Comparison of ENCODE assay signal across 18 cellular contexts in genomic region chr4:56408978-56409377, GRCh38.
"Had no signal": no experiment of that assay in that cellular context is flagged by ENCODE, and none has a peak within 500 bp of the region (broad histone marks: within the 10 kb centered on the region; RNA-seq: fewer than 3 reads in every experiment).

No MANE protein-coding gene starts in this region.

- H3K27me3 ChIP-seq: esophagus muscularis mucosa, stomach had no signal

- H3K36me3 Mint-ChIP-seq: natural killer cell treated with Interleukin-12 subunit alpha and Interleukin-12 subunit beta and Interleukin-15 and Interleukin-18, amount 100 ng/mL, for 72 hours had no signal

- DNase-seq: activated CD4-positive, alpha-beta T cell treated with anti-CD3 and anti-CD28 coated beads, Interleukin-2, amount 50 U/mL, for 48 hours; activated CD8-positive, alpha-beta memory T cell treated with anti-CD3 and anti-CD28 coated beads, Interleukin-2, amount 10 ng/mL, durations not matched to agents 7 days and 5 days; activated gamma-delta T cell treated with Interleukin-2 at 50 U/mL for 16 hours; activated naive CD8-positive, alpha-beta T cell treated with anti-CD3 and anti-CD28 coated beads for 36 hours; activated T-cell treated with anti-CD3 and anti-CD28 coated beads, Interleukin-2, amount 50 U/mL, for 4 hours; cerebellar nuclear complex; dermis blood vessel endothelial cell; foreskin fibroblast; glutamatergic neuron; stimulated activated CD4-positive, alpha-beta T cell treated with anti-CD3 and anti-CD28 coated beads, Interleukin-4, amount 100 ng/mL, for 4 hours; stomach; T-helper 2 cell had no signal

- H3K4me3 Mint-ChIP-seq: activated CD8-positive, alpha-beta memory T cell treated with anti-CD3 and anti-CD28 coated beads, Interleukin-2, amount 10 ng/mL, durations not matched to agents 7 days and 5 days; activated naive CD8-positive, alpha-beta T cell treated with anti-CD3 and anti-CD28 coated beads for 36 hours; activated T-cell treated with anti-CD3 and anti-CD28 coated beads, Interleukin-2, amount 50 U/mL, for 4 hours; natural killer cell treated with Interleukin-12 subunit alpha and Interleukin-12 subunit beta and Interleukin-15 and Interleukin-18, amount 100 ng/mL, for 72 hours had no signal

- H3K4me3 ChIP-seq: esophagus muscularis mucosa, skin epidermis, stomach had no signal

- H3K36me3 ChIP-seq: thoracic aorta had no signal

- H3K9me3 ChIP-seq: esophagus muscularis mucosa, stomach, thoracic aorta had no signal

- H3K27me3 Mint-ChIP-seq: activated CD8-positive, alpha-beta memory T cell treated with anti-CD3 and anti-CD28 coated beads, Interleukin-2, amount 10 ng/mL, durations not matched to agents 7 days and 5 days; activated naive CD8-positive, alpha-beta T cell treated with anti-CD3 and anti-CD28 coated beads for 36 hours; natural killer cell treated with Interleukin-12 subunit alpha and Interleukin-12 subunit beta and Interleukin-15 and Interleukin-18, amount 100 ng/mL, for 72 hours had no signal

- H3K27ac ChIP-seq: esophagus muscularis mucosa had no signal

- H3K27ac Mint-ChIP-seq: activated CD8-positive, alpha-beta memory T cell treated with anti-CD3 and anti-CD28 coated beads, Interleukin-2, amount 10 ng/mL, durations not matched to agents 7 days and 5 days; activated naive CD8-positive, alpha-beta T cell treated with anti-CD3 and anti-CD28 coated beads for 36 hours; natural killer cell treated with Interleukin-12 subunit alpha and Interleukin-12 subunit beta and Interleukin-15 and Interleukin-18, amount 100 ng/mL, for 72 hours had no signal

- H3K9me3 Mint-ChIP-seq: activated naive CD8-positive, alpha-beta T cell treated with anti-CD3 and anti-CD28 coated beads for 36 hours; activated T-cell treated with anti-CD3 and anti-CD28 coated beads, Interleukin-2, amount 50 U/mL, for 4 hours; natural killer cell treated with Interleukin-12 subunit alpha and Interleukin-12 subunit beta and Interleukin-15 and Interleukin-18, amount 100 ng/mL, for 72 hours had no signal

- H3K9ac ChIP-seq: parathyroid adenoma had no signal

- ATAC-seq: activated CD4-positive, CD25-positive, alpha-beta regulatory T cell treated with anti-CD3 and anti-CD28 coated beads, Interleukin-2, amount 50 U/mL, for 24 hours; activated CD8-positive, alpha-beta memory T cell treated with anti-CD3 and anti-CD28 coated beads, Interleukin-2, amount 10 ng/mL, durations not matched to agents 7 days and 5 days; activated T-cell treated with anti-CD3 and anti-CD28 coated beads, Interleukin-2, amount 50 U/mL, for 4 hours; natural killer cell treated with Interleukin-12 subunit alpha and Interleukin-12 subunit beta and Interleukin-15 and Interleukin-18, amount 100 ng/mL, for 72 hours had no signal

- H3K79me2 ChIP-seq: parathyroid adenoma had no signal
